ENCODE assay signal across 20 cellular contexts in genomic region chr12:132278421-132279183, GRCh38. TPM values are rescaled to one million over a fixed set of nuclear protein-coding genes. Genes with fewer than 3 reads are reported as not detected.
DNase-seq lines count a peak whose midpoint lies in the region; ATAC-seq, FAIRE-seq and TF ChIP-seq lines count a peak whose summit lies in the region.
"Had no signal": no experiment of that assay in that cellular context is flagged by ENCODE, and none has a peak within 500 bp of the region (broad histone marks: within the 10 kb centered on the region; RNA-seq: fewer than 3 reads in every experiment).

No MANE protein-coding gene starts in this region.

- H3K23ac ChIP-seq in H1 (ENCODE audit: insufficient read length) = no peak overlapping the region

- TF ChIP-seq CTCF in Caco-2 (IDR thresholded peaks at IDR 0.05; ENCODE audit: insufficient read depth in 1 of 2, low read depth in 1 of 2, low read length in 1 of 2, severe bottlenecking in 1 of 2, unreplicated experiment in 1 of 2) (no peak), PC-3 (conservative IDR thresholded peaks at IDR 0.05; ENCODE audit: low read depth, low read length) (no peak), H1 (IDR thresholded peaks at IDR 0.05; ENCODE audit: control extremely low read depth in 1 of 3, insufficient read depth in 1 of 3, low read depth in 1 of 3, low read length in 3 of 3) (no peak), nephron (IDR thresholded peaks at IDR 0.05; ENCODE audit: unreplicated experiment in 3 of 3) (no peak), glutamatergic neuron (IDR thresholded peaks at IDR 0.05; ENCODE audit: partially characterized antibody, unreplicated experiment) (no peak)

- H3K27ac ChIP-seq in PC-3 (ENCODE audit: low read length) (no peak overlapping the region), H1 (ENCODE audit: low read depth, low read length) (no peak overlapping the region)

- ATAC-seq in PC-3 = no peak
- no peak for ATAC-seq in GM18867 (IDR thresholded peaks at IDR 0.05; ENCODE audit: unreplicated experiment)

- H3K56ac ChIP-seq in H1 (replicated peaks; ENCODE audit: insufficient read length, low read depth, low read length) = no peak overlapping the region

- H3K27ac Mint-ChIP-seq in Caco-2 (ENCODE audit: unreplicated experiment) (no peak overlapping the region), nephron (peak overlapping the region in 2 of 3 experiments; percentile 47 to 81), glutamatergic neuron (ENCODE audit: unreplicated experiment) (no peak overlapping the region)
- H3K27ac Mint-ChIP-seq: CD4-positive, CD25-positive, alpha-beta regulatory T cell had no signal

- intact Hi-C loops in Caco-2 (cut with micrococcal nuclease; ENCODE audit: unreplicated experiment) = no loop called here
- intact Hi-C loops in PC-3 (cut with micrococcal nuclease) = no loop called here

- H2BK20ac ChIP-seq in H1 (ENCODE audit: low read length) = no peak overlapping the region

- no peaks in the 10 kb centered on the region for H3F3A ChIP-seq in PC-3 (ENCODE audit: low read length, unreplicated experiment)

- no peaks in the 10 kb centered on the region for H3K79me1 ChIP-seq in H1 (ENCODE audit: low read depth, low read length)

- peaks cover 7% of the 10 kb centered on the region for H3K4me1 Mint-ChIP-seq in Caco-2 (ENCODE audit: low read depth, unreplicated experiment)
- H3K4me1 Mint-ChIP-seq in nephron = peaks cover 56% of the 10 kb centered on the region
- peaks cover 9% of the 10 kb centered on the region for H3K4me1 Mint-ChIP-seq in glutamatergic neuron (ENCODE audit: low read depth, unreplicated experiment)

- DNase-seq in Caco-2 = no peak
- peak; percentile 19 for DNase-seq in PC-3
- no peak for DNase-seq in H1 (ENCODE audit: low read depth in 1 of 2, low spot score in 2 of 2)
- no peak for DNase-seq in D341Med (ENCODE audit: low spot score)
- no peak for DNase-seq in glutamatergic neuron
- DNase-seq in GM19239 (ENCODE audit: insufficient read length, low spot score) = no peak
- DNase-seq: CD4-positive, CD25-positive, alpha-beta regulatory T cell; COR-L47; DMS 273 treated with DMSO at 0.1 percent for 48 hours; DMS79; GF-D8; KBM-7; NCI-H1694; NCI-H2029 treated with DMSO at 0.1 percent for 48 hours had no signal

- H2BK12ac ChIP-seq in H1 (ENCODE audit: low read depth, low read length) = no peak overlapping the region

- H3K9me3 ChIP-seq in Caco-2 (no peaks in the 10 kb centered on the region), PC-3 (ENCODE audit: low read length) (no peaks in the 10 kb centered on the region), H1 (ENCODE audit: insufficient read depth in 2 of 2, low read depth in 1 of 2, low read length in 1 of 2) (no peaks in the 10 kb centered on the region)

- no peak for TF ChIP-seq EP300 in H1 (IDR thresholded peaks at IDR 0.05; ENCODE audit: borderline replicate concordance in 1 of 2, low read depth in 2 of 2, low read length in 2 of 2)

- H3K36me3 ChIP-seq in Caco-2 (ENCODE audit: control insufficient read depth, insufficient read depth, low read length) (no peaks in the 10 kb centered on the region), PC-3 (ENCODE audit: low read depth, low read length) (no peaks in the 10 kb centered on the region), H1 (ENCODE audit: control insufficient read depth in 2 of 4, insufficient read depth in 4 of 4, low read length in 3 of 4) (no peaks in the 10 kb centered on the region)

- H3K9me2 ChIP-seq in PC-3 (replicated peaks; ENCODE audit: low read length) = no peaks in the 10 kb centered on the region

- no peak overlapping the region for H4K5ac ChIP-seq in H1 (ENCODE audit: insufficient read length, low read depth, low read length)

- H3K4me1 ChIP-seq in Caco-2 = peaks cover 10% of the 10 kb centered on the region; the same call in 1 of the 2 replicates
- peaks cover 19% of the 10 kb centered on the region for H3K4me1 ChIP-seq in PC-3 (ENCODE audit: insufficient read depth, low read length)
- peaks cover 0 to 28% (median 21%) of the 10 kb centered on the region in 4 experiments; a peak in 6 of 7 replicates for H3K4me1 ChIP-seq in H1 (replicated peaks in 1 of 4; ENCODE audit: control insufficient read depth in 3 of 4, insufficient read depth in 4 of 4, low read length in 3 of 4)

- no peak overlapping the region for H2BK5ac ChIP-seq in H1 (ENCODE audit: low read depth, low read length)

- H3K36me3 Mint-ChIP-seq in Caco-2 (ENCODE audit: insufficient read depth, unreplicated experiment) (no peaks in the 10 kb centered on the region), nephron (ENCODE audit: low read depth) (no peaks in the 10 kb centered on the region), glutamatergic neuron (ENCODE audit: unreplicated experiment) (no peaks in the 10 kb centered on the region)
- H3K36me3 Mint-ChIP-seq: CD4-positive, CD25-positive, alpha-beta regulatory T cell had no signal

- no peak overlapping the region for H3K18ac ChIP-seq in H1 (ENCODE audit: extremely low read depth, low read length)

- H3K79me2 ChIP-seq in PC-3 (ENCODE audit: low read length) (no peaks in the 10 kb centered on the region), H1 (ENCODE audit: control insufficient read depth in 1 of 2, insufficient read depth in 2 of 2, low read length in 2 of 2) (no peaks in the 10 kb centered on the region)

- H2BK15ac ChIP-seq in H1 (ENCODE audit: low read length) = no peak overlapping the region

- FAIRE-seq in H1 (lab: Jason Lieb, UNC) = no peak
- no peak for FAIRE-seq in GM19239 (lab: Jason Lieb, UNC)
- FAIRE-seq: GM12891, H54, HTR-8/SVneo had no signal

- H2AFZ ChIP-seq in PC-3 (ENCODE audit: low read length) (no peak overlapping the region), H1 (ENCODE audit: low read length) (no peak overlapping the region)

- H4K20me1 ChIP-seq in PC-3 (ENCODE audit: low read length) (no peaks in the 10 kb centered on the region), H1 (replicated peaks in 1 of 2; ENCODE audit: control insufficient read depth in 1 of 2, insufficient read depth in 2 of 2, low read length in 2 of 2) (peaks cover 0 to 2% of the 10 kb centered on the region in 2 experiments)

- H3K4ac ChIP-seq in H1 (replicated peaks; ENCODE audit: insufficient read length, low read depth, low read length) = no peak overlapping the region

- H2AK5ac ChIP-seq in H1 (ENCODE audit: low read depth, low read length) = no peak overlapping the region

- no peak overlapping the region for H4K91ac ChIP-seq in H1 (replicated peaks; ENCODE audit: insufficient read length, low read length)

- CTCF ChIA-PET in Caco-2 (lab: Charles Lee) (no interaction called here), PC-3 (lab: Charles Lee) (no interaction called here), H1 (lab: Charles Lee; ENCODE audit: partially characterized antibody) (interaction anchor here (1.2 kb wide), 1 partner anchor 11 kb away, joined by 4 read pairs; no protein-coding TSS in a partner anchor)

- H3K4me2 ChIP-seq in PC-3 (ENCODE audit: low read length) = 0 out of 2 replicates have a peak overlapping the region, but pooled peaks have one; percentile 8
- no peak overlapping the region for H3K4me2 ChIP-seq in H1 (ENCODE audit: insufficient read depth in 1 of 2, low read depth in 2 of 2, low read length in 2 of 2)

- no peak for TF ChIP-seq RAD21 in H1 (IDR thresholded peaks at IDR 0.05 in 1 of 2, conservative IDR thresholded peaks at IDR 0.05 in 1 of 2; ENCODE audit: low read depth in 2 of 2, low read length in 2 of 2)

- 0 out of 2 replicates have a peak overlapping the region, but pooled peaks have one; percentile 38 for H4K8ac ChIP-seq in H1 (ENCODE audit: extremely low read depth, insufficient read depth, low read length)

- H3K14ac ChIP-seq in H1 (ENCODE audit: insufficient read length) = no peak overlapping the region

- peak overlapping the region; percentile 43 for H3K4me3 ChIP-seq in Caco-2 (ENCODE audit: low read depth, low read length)
- no peak overlapping the region for H3K4me3 ChIP-seq in PC-3 (ENCODE audit: low read length)
- H3K4me3 ChIP-seq in H1 (ENCODE audit: extremely low read depth in 1 of 4, insufficient read depth in 2 of 4, low read depth in 3 of 4, low read length in 4 of 4) = no peak overlapping the region

- H3K4me3 Mint-ChIP-seq in Caco-2 (ENCODE audit: unreplicated experiment) = peak overlapping the region; percentile 70
- peak overlapping the region in 1 of 3 experiments; percentile 53 for H3K4me3 Mint-ChIP-seq in nephron
- H3K4me3 Mint-ChIP-seq in glutamatergic neuron (ENCODE audit: unreplicated experiment) = no peak overlapping the region
- H3K4me3 Mint-ChIP-seq: CD4-positive, CD25-positive, alpha-beta regulatory T cell had no signal

- POLR2A ChIA-PET in Caco-2 (lab: Charles Lee) = no interaction called here
- POLR2A ChIA-PET in PC-3 (lab: Charles Lee; ENCODE audit: unreplicated experiment) = no interaction called here
- POLR2A ChIA-PET in H1 (lab: Charles Lee; ENCODE audit: partially characterized antibody) = no interaction called here

- H3K9ac ChIP-seq in PC-3 (ENCODE audit: low read length) (no peak overlapping the region), H1 (replicated peaks in 1 of 4; ENCODE audit: extremely low read depth in 1 of 4, low read depth in 3 of 4, low read length in 3 of 4) (no peak overlapping the region)

- H3K27me3 Mint-ChIP-seq in Caco-2 (ENCODE audit: insufficient read depth, unreplicated experiment) = no peaks in the 10 kb centered on the region
- H3K27me3 Mint-ChIP-seq in nephron (ENCODE audit: low read depth) = peaks cover 23% of the 10 kb centered on the region
- peaks cover 9% of the 10 kb centered on the region for H3K27me3 Mint-ChIP-seq in glutamatergic neuron (ENCODE audit: unreplicated experiment)
- H3K27me3 Mint-ChIP-seq: CD4-positive, CD25-positive, alpha-beta regulatory T cell had no signal

- WGBS in H1 (ENCODE audit: extremely low coverage in 1 of 2, insufficient coverage in 1 of 2, insufficient read length in 1 of 2, insufficient replicate concordance in 2 of 2, low coverage in 1 of 2, low lambda C conversion rate in 2 of 2, missing lambda C conversion rate in 1 of 2), 2 experiments = 90% methylated on average over 27 of the region's 38 CpGs; no CpG with 5 or more reads in 1 of the 2 experiments

- H3K9me3 Mint-ChIP-seq in Caco-2 (ENCODE audit: unreplicated experiment) (no peaks in the 10 kb centered on the region), nephron (no peaks in the 10 kb centered on the region), glutamatergic neuron (ENCODE audit: unreplicated experiment) (peaks cover 6% of the 10 kb centered on the region)
- H3K9me3 Mint-ChIP-seq: CD4-positive, CD25-positive, alpha-beta regulatory T cell had no signal

- no peak overlapping the region for H2BK120ac ChIP-seq in H1 (replicated peaks; ENCODE audit: low read depth, low read length)

- 0 out of 2 replicates have a peak, but pooled peaks cover 1% of the 10 kb centered on the region for H3K23me2 ChIP-seq in H1 (ENCODE audit: low read depth, low read length)

- BruUV-seq in Caco-2 (replicated peaks; lab: Mats Ljungman, UMichigan) (no TSS peak), PC-3 (replicated peaks; lab: Mats Ljungman, UMichigan) (no TSS peak)

- H3K27me3 ChIP-seq in Caco-2 (replicated peaks; ENCODE audit: control insufficient read depth, insufficient read depth, low read length) (no peaks in the 10 kb centered on the region), PC-3 (ENCODE audit: low read length) (no peaks in the 10 kb centered on the region), H1 (replicated peaks in 1 of 4; ENCODE audit: control insufficient read depth in 3 of 4, extremely low read depth in 1 of 4, insufficient read depth in 3 of 4, low read length in 3 of 4) (no peaks in the 10 kb centered on the region; a peak in 2 of 7 replicates)

- no peak for TF ChIP-seq POLR2A in H1 (IDR thresholded peaks at IDR 0.05; ENCODE audit: control extremely low read depth in 1 of 2, low read depth in 2 of 2, low read length in 2 of 2)

RNA-seq across cellular contexts. Expression of gene GALNT9, which starts 50.8 kb away (rescaled TPM):
- 0.21 and 0.45 TPM in 2 replicates for total RNA-seq in Caco-2 (2022)
- total RNA-seq in PC-3 (2014; rRNA removed) = 0.44 TPM in 1 of 2 replicates, not detected in the other
- 2.0 and 3.3 TPM in 2 replicates for total RNA-seq in H1 (2021; fragmentation: NEBNext Ultra II Directional; extraction: Animal tissue kit (Norgen Biotek cat#: 25700))
- 3.6 and 5.3 TPM in 2 replicates for polyA plus RNA-seq in H1 (2011; rRNA removed)
- polyA plus RNA-seq in H1 (2011; cell fraction: cytosol; rRNA removed) = 6.1 TPM
- polyA plus RNA-seq in H1 (2011; cell fraction: nucleus; rRNA removed) = 9.4 TPM
- polyA plus RNA-seq in H1 (2012, experiment 1 of 2) = 2.3 to 3.6 TPM (median 3.1 TPM) in 4 replicates
- 2.3 TPM for polyA plus RNA-seq in H1 (2012, experiment 2 of 2)
- polyA plus RNA-seq in H1 (2013, experiment 1 of 2) = 0.73 TPM
- polyA plus RNA-seq in H1 (2013, experiment 2 of 2) = 0.92 TPM
- polyA minus RNA-seq in H1 (2011; rRNA and poly(A)+ RNA removed) = 2.3 and 4.0 TPM in 2 replicates
- polyA minus RNA-seq in H1 (2011; cell fraction: cytosol; rRNA and poly(A)+ RNA removed) = 4.0 TPM
- polyA minus RNA-seq in H1 (2011; cell fraction: nucleus; rRNA and poly(A)+ RNA removed) = 4.2 TPM
- total RNA-seq in glutamatergic neuron (ENCODE audit: unreplicated experiment) = 13.7 TPM
- total RNA-seq: NCI-H460 had no signal

Comparison
In these comparisons a context has a peak if more than half of its experiments do, and no peak if none do; other contexts are left out.
1. H3K27ac Mint-ChIP-seq: peak in nephron (2 of 3); none in Caco-2 (single experiment) and glutamatergic neuron (single experiment).